Comparison of ENCODE assay signal across 8 cellular contexts in the genomic region with DNA sequence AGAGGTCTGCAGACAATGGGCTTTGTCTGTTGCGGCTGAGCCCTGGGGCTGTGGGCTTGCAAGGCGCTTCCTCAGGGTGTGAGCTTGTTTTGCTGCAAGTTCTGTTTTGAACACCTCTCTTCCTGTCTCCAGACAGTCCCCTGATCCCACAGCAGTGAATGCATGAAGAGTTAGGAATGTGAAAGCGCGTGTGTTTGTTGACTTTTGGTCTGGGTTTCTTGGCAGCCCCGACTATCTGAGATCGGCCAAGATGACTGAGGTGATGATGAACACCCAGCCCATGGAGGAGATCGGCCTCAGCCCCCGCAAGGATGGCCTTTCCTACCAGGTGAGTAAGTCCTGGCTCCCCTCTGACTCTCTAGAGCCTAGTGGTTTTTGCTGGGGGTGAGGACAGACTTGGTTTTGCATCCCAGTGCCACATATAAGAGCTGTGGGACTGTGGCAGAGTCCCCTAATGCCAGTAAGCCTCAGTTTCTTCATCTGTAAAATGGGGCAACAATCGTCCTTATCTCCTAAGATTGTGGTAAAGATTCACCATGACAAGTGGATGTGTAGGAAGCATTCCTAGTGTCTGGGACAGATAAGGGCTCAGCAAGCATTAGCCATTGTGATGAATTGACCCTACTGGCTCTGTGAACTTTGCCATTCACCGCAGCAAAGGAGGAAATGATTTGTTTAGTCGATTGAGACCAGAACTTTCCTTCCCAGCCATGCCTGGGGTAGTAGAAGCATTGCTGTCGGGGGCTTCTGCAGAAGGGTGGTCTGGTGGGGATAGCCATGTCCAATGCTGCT. TPM values are rescaled to one million over a fixed set of nuclear protein-coding genes. Genes with fewer than 3 reads are reported as not detected.
DNase-seq lines count a peak whose midpoint lies in the region; ATAC-seq and TF ChIP-seq lines count a peak whose summit lies in the region.

No MANE protein-coding gene starts in this region.

- H3K36me3 ChIP-seq in DOHH2 (ENCODE audit: control insufficient read depth, low read length) (peaks cover 3% of the 10 kb centered on the region), SJCRH30 (peaks cover 49% of the 10 kb centered on the region)

- peaks cover 56% of the 10 kb centered on the region for H3K4me1 Mint-ChIP-seq in nephron

- H3K4me2 ChIP-seq in DOHH2 (ENCODE audit: low read length): peak overlapping the region; percentile 81; the same call in 1 of the 2 replicates

- H3K4me3 Mint-ChIP-seq in nephron: peak overlapping the region; percentile 88 to 93 (median 88)

- ATAC-seq in GM19328 (IDR thresholded peaks at IDR 0.05; ENCODE audit: unreplicated experiment): no peak
- ATAC-seq in GM18517 (IDR thresholded peaks at IDR 0.05; ENCODE audit: unreplicated experiment): no peak
- no peak for ATAC-seq in HG03342 (IDR thresholded peaks at IDR 0.05; ENCODE audit: unreplicated experiment)

- H3K27me3 Mint-ChIP-seq in nephron (ENCODE audit: low read depth): peaks cover 12% of the 10 kb centered on the region

- no peak overlapping the region for H3K27ac ChIP-seq in DOHH2 (ENCODE audit: low read depth, low read length)
- peak overlapping the region; percentile 85 for H3K27ac ChIP-seq in SJCRH30

- H3K4me1 ChIP-seq in DOHH2 (ENCODE audit: control insufficient read depth, low read length) (peaks cover 32% of the 10 kb centered on the region), SJCRH30 (peaks cover 10% of the 10 kb centered on the region)

- peaks cover 51% of the 10 kb centered on the region for H3K36me3 Mint-ChIP-seq in nephron (ENCODE audit: low read depth)

- no peaks in the 10 kb centered on the region for H3K9me3 Mint-ChIP-seq in nephron

- no peaks in the 10 kb centered on the region for H3K9me2 ChIP-seq in DOHH2 (replicated peaks; ENCODE audit: control insufficient read depth, low read length)

- H4K20me1 ChIP-seq in DOHH2 (ENCODE audit: control insufficient read depth, insufficient read depth, low read depth, low read length): peaks cover 3% of the 10 kb centered on the region; the same call in 1 of the 2 replicates

- no peaks in the 10 kb centered on the region for H3K9me3 ChIP-seq in DOHH2 (ENCODE audit: control insufficient read depth, insufficient read depth, low read length)
- H3K9me3 ChIP-seq in SJCRH30 (replicated peaks): no peaks in the 10 kb centered on the region

- no peaks in the 10 kb centered on the region for H3F3A ChIP-seq in DOHH2 (ENCODE audit: control insufficient read depth, insufficient read depth)

- H3K4me3 ChIP-seq in DOHH2 (ENCODE audit: low read length): no peak overlapping the region
- H3K4me3 ChIP-seq in SJCRH30: peak overlapping the region; percentile 86
- H3K4me3 ChIP-seq in choroid plexus epithelial cell (ENCODE audit: low read depth, low read length): peak overlapping the region; percentile 23

- TF ChIP-seq CTCF in DOHH2 (IDR thresholded peaks at IDR 0.05; ENCODE audit: low read depth, low read length, poor library complexity, severe bottlenecking) (no peak), choroid plexus epithelial cell (conservative IDR thresholded peaks at IDR 0.05; ENCODE audit: low read depth, low read length) (no peak), nephron (IDR thresholded peaks at IDR 0.05; ENCODE audit: unreplicated experiment in 3 of 3) (no peak)

- DNase-seq in SJCRH30: peak; percentile 90 to 93
- peak; percentile 95 for DNase-seq in choroid plexus epithelial cell (ENCODE audit: low read depth)
- DNase-seq in COLO829 (ENCODE audit: low spot score): no peak

- H3K79me2 ChIP-seq in DOHH2 (ENCODE audit: control insufficient read depth, low read length): peaks cover 8% of the 10 kb centered on the region

- H3K27ac Mint-ChIP-seq in nephron: peak overlapping the region; percentile 35 to 68 (median 58)

- H3K27me3 ChIP-seq in DOHH2 (ENCODE audit: control insufficient read depth, low read length) (peaks cover 30% of the 10 kb centered on the region), SJCRH30 (no peaks in the 10 kb centered on the region)

RNA-seq across cellular contexts. Expression of a gene that starts 3.0 kb away (rescaled TPM):
- 140 and 158 TPM in 2 replicates for total RNA-seq in SJCRH30 (2014; rRNA removed; shearing (Covaris generic))
